11 cellular contexts compared by ENCODE assay signal in genomic region chr12:89962648-89963047, GRCh38.
A peak's percentile ranks its signal among the peaks of the same experiment; 100 is the strongest.
DNase-seq lines count a peak whose midpoint lies in the region; ATAC-seq and TF ChIP-seq lines count a peak whose summit lies in the region.
"Had no signal": no experiment of that assay in that cellular context is flagged by ENCODE, and none has a peak within 500 bp of the region (broad histone marks: within the 10 kb centered on the region; RNA-seq: fewer than 3 reads in every experiment).

No MANE protein-coding gene starts in this region.

- DNase-seq in NCI-H748 (lab: John Stamatoyannopoulos, UW; ENCODE audit: unreplicated experiment) (peak; percentile 6), NCI-H748 treated with DMSO at 0.1 percent for 48 hours (lab: John Stamatoyannopoulos, UW) (no peak), NAMALWA (ENCODE audit: low spot score) (peak; percentile 22), epithelial cell of esophagus (ENCODE audit: low read depth) (peak; percentile 60), renal cortical epithelial cell (ENCODE audit: low read depth) (peak; percentile 73), NOMO-1 treated with dmso at 0.1 percent for 144 hours (lab: John Stamatoyannopoulos, UW; ENCODE audit: unreplicated experiment) (no peak), spleen (no peak)
- DNase-seq: effector CD8-positive, alpha-beta T cell; NCI-H2171; ovary had no signal

- TF ChIP-seq CTCF in epithelial cell of esophagus (IDR thresholded peaks at IDR 0.05; ENCODE audit: insufficient read depth, low read depth, low read length, missing control alignments) (no peak), spleen (IDR thresholded peaks at IDR 0.05 in 8 of 11, conservative IDR thresholded peaks at IDR 0.05 in 3 of 11) (peak in 3 of 11 experiments; percentile 14 to 26 (median 19))

- H3K4me1 ChIP-seq in spleen = no peaks in the 10 kb centered on the region

- no peaks in the 10 kb centered on the region for H3K27me3 ChIP-seq in spleen (replicated peaks in 1 of 7)
- H3K27me3 ChIP-seq: ovary had no signal

- no peak overlapping the region for H3K27ac ChIP-seq in spleen
- H3K27ac ChIP-seq: ovary had no signal

- H3K9me3 ChIP-seq in spleen = no peaks in the 10 kb centered on the region
- H3K9me3 ChIP-seq: ovary had no signal

- no peak for TF ChIP-seq POLR2A in spleen (IDR thresholded peaks at IDR 0.05)

- intact Hi-C loops in spleen (cut with DNase I; ENCODE audit: low total_unique reads) = no loop called here

- 77 to 88% (median 78%) methylated on average over 4 of the region's 4 CpGs for WGBS in spleen, 5 donors

- no peak for ATAC-seq in GM18502 (IDR thresholded peaks at IDR 0.05; ENCODE audit: poor library complexity, unreplicated experiment)

- H3K36me3 ChIP-seq in spleen = no peaks in the 10 kb centered on the region
- H3K36me3 ChIP-seq: ovary had no signal

- H3K4me3 ChIP-seq in epithelial cell of esophagus (ENCODE audit: low read length) (no peak overlapping the region), spleen (no peak overlapping the region)
- H3K4me3 ChIP-seq: ovary had no signal

Comparison
In these comparisons a context has a peak if more than half of its experiments do, and no peak if none do; other contexts are left out.
1. DNase-seq: peak in NCI-H748 (single experiment), NAMALWA (single experiment), epithelial cell of esophagus (single experiment) and renal cortical epithelial cell (single experiment); none in NCI-H748 treated with DMSO at 0.1 percent for 48 hours (single experiment), NOMO-1 treated with dmso at 0.1 percent for 144 hours (single experiment) and spleen (single experiment).